Comparison of ENCODE assay signal across 17 cellular contexts in the genomic region with DNA sequence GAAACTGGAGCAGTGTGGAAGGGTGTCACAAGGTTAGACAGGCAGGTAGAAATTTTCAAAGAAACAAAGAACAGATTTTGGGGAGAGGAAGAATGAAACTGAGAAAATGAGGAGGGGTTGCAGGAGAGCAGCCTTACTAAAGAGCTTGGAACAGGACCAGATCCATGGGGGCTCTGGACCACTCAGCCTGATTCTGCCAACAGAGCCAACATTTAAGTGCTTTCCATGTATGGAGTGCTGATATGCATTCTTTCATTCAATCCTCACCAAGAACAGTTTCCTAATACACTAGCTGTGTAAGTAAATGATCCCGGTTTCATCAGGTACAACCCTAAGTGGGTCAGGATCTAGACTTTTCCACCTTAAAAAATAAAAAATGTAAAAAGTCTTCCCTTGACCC. TPM values are rescaled to one million over a fixed set of nuclear protein-coding genes. Genes with fewer than 3 reads are reported as not detected.
A peak's percentile ranks its signal among the peaks of the same experiment; 100 is the strongest.
DNase-seq lines count a peak whose midpoint lies in the region; ATAC-seq and TF ChIP-seq lines count a peak whose summit lies in the region.
"Had no signal": no experiment of that assay in that cellular context is flagged by ENCODE, and none has a peak within 500 bp of the region (broad histone marks: within the 10 kb centered on the region; RNA-seq: fewer than 3 reads in every experiment).

No MANE protein-coding gene starts in this region.

- no peaks in the 10 kb centered on the region for H3K27me3 ChIP-seq in SK-N-SH (ENCODE audit: insufficient read depth)
- H3K27me3 ChIP-seq: BE2C had no signal

- H3K27ac Mint-ChIP-seq in activated CD4-positive, alpha-beta T cell treated with anti-CD3 and anti-CD28 coated beads, Interleukin-2, amount 10 ng/mL, durations not matched to agents 24 days and 14 days = no peak overlapping the region
- H3K27ac Mint-ChIP-seq: CD4-positive, CD25-positive, alpha-beta regulatory T cell had no signal

- H3K9me3 ChIP-seq in SK-N-SH = no peaks in the 10 kb centered on the region
- H3K9me3 ChIP-seq: BE2C, HAP-1 had no signal

- no peak overlapping the region for H3K4me2 ChIP-seq in SK-N-SH

- DNase-seq in SK-N-SH (no peak), caudate nucleus (lab: John Stamatoyannopoulos, UW) (no peak), AG08396 (ENCODE audit: low spot score) (no peak)
- DNase-seq in activated CD4-positive, alpha-beta T cell treated with anti-CD3 and anti-CD28 coated beads, Interleukin-2, amount 10 ng/mL, durations not matched to agents 24 days and 14 days = no peak
- DNase-seq: 8988T; BE2C; CD4-positive, CD25-positive, alpha-beta regulatory T cell; CD8-positive, alpha-beta memory T cell; COR-L47; DMS153; DND-41; KG1 had no signal

- H3K36me3 ChIP-seq in SK-N-SH (replicated peaks in 1 of 2; ENCODE audit: control insufficient read depth in 1 of 2, insufficient read depth in 2 of 2, low read length in 1 of 2) = peaks cover 16 to 21% of the 10 kb centered on the region in 2 experiments
- H3K36me3 ChIP-seq: BE2C, HAP-1 had no signal

- TF ChIP-seq CTCF in SK-N-SH (IDR thresholded peaks at IDR 0.05) = no peak

- intact Hi-C loops in activated CD4-positive, alpha-beta T cell treated with anti-CD3 and anti-CD28 coated beads, Interleukin-2, amount 10 ng/mL, durations not matched to agents 24 days and 14 days (cut with micrococcal nuclease) = no loop called here

- H3K4me3 ChIP-seq in SK-N-SH (ENCODE audit: low read depth in 2 of 2, low read length in 1 of 2) = no peak overlapping the region
- H3K4me3 ChIP-seq: GM23248, HAP-1 had no signal

- H3K36me3 Mint-ChIP-seq in activated CD4-positive, alpha-beta T cell treated with anti-CD3 and anti-CD28 coated beads, Interleukin-2, amount 10 ng/mL, durations not matched to agents 24 days and 14 days (ENCODE audit: low read depth) = peaks cover 27% of the 10 kb centered on the region

- H3K27ac ChIP-seq in SK-N-SH (ENCODE audit: low read depth in 2 of 2, low read length in 1 of 2) (no peak overlapping the region), caudate nucleus (ENCODE audit: low read depth, low read length) (peak overlapping the region; percentile 42)
- H3K27ac ChIP-seq: GM23248 had no signal

- H3K9me2 ChIP-seq in SK-N-SH = no peaks in the 10 kb centered on the region

- no peaks in the 10 kb centered on the region for H3F3A ChIP-seq in SK-N-SH (replicated peaks; ENCODE audit: insufficient read depth)

- no peaks in the 10 kb centered on the region for H3K27me3 Mint-ChIP-seq in activated CD4-positive, alpha-beta T cell treated with anti-CD3 and anti-CD28 coated beads, Interleukin-2, amount 10 ng/mL, durations not matched to agents 24 days and 14 days
- H3K27me3 Mint-ChIP-seq: CD4-positive, CD25-positive, alpha-beta regulatory T cell; CD8-positive, alpha-beta memory T cell had no signal

- H4K20me1 ChIP-seq in SK-N-SH (ENCODE audit: insufficient read depth) = no peaks in the 10 kb centered on the region

- peaks cover 1% of the 10 kb centered on the region for H3K4me1 Mint-ChIP-seq in activated CD4-positive, alpha-beta T cell treated with anti-CD3 and anti-CD28 coated beads, Interleukin-2, amount 10 ng/mL, durations not matched to agents 24 days and 14 days

- no peaks in the 10 kb centered on the region; a peak in 1 of 4 replicates for H3K4me1 ChIP-seq in SK-N-SH (ENCODE audit: control insufficient read depth in 1 of 2, insufficient read depth in 2 of 2, low read depth in 1 of 2, low read length in 1 of 2)
- H3K4me1 ChIP-seq: BE2C had no signal

- no peak overlapping the region for H3K9ac ChIP-seq in SK-N-SH
- H3K9ac ChIP-seq: GM23248 had no signal

- TF ChIP-seq RAD21 in SK-N-SH (IDR thresholded peaks at IDR 0.05; ENCODE audit: low read length) (no peak), Ishikawa (IDR thresholded peaks at IDR 0.05; ENCODE audit: low read depth) (no peak)

- POLR2A ChIA-PET in SK-N-SH (lab: Yijun Ruan, JAX) = no interaction called here

- H3K79me2 ChIP-seq in SK-N-SH (ENCODE audit: insufficient read depth) = peaks cover 11% of the 10 kb centered on the region

- CTCF ChIA-PET in SK-N-SH (lab: Yijun Ruan, JAX) = interaction anchor here (1.0 to 2.2 kb wide), 6 partner anchors 10 to 249 kb away, joined by 3 to 8 read pairs (median 3); no protein-coding TSS in a partner anchor

- H3K9me3 Mint-ChIP-seq in activated CD4-positive, alpha-beta T cell treated with anti-CD3 and anti-CD28 coated beads, Interleukin-2, amount 10 ng/mL, durations not matched to agents 24 days and 14 days = no peaks in the 10 kb centered on the region
- H3K9me3 Mint-ChIP-seq: CD8-positive, alpha-beta memory T cell had no signal

- no peak for TF ChIP-seq EP300 in SK-N-SH (IDR thresholded peaks at IDR 0.05; ENCODE audit: borderline replicate concordance in 1 of 2, low read depth in 1 of 2, low read length in 1 of 2)
- no peak for TF ChIP-seq EP300 in Ishikawa (IDR thresholded peaks at IDR 0.05; ENCODE audit: borderline replicate concordance)

- ATAC-seq in SK-N-SH treated with all-trans-retinoic acid at 6 μM for 48 hours = no peak
- no peak for ATAC-seq in GM21423 (IDR thresholded peaks at IDR 0.05; ENCODE audit: unreplicated experiment)

- no peak overlapping the region for H2AFZ ChIP-seq in SK-N-SH (ENCODE audit: low read depth)
- H2AFZ ChIP-seq: GM23248 had no signal

- H3K4me3 Mint-ChIP-seq in activated CD4-positive, alpha-beta T cell treated with anti-CD3 and anti-CD28 coated beads, Interleukin-2, amount 10 ng/mL, durations not matched to agents 24 days and 14 days = no peak overlapping the region
- H3K4me3 Mint-ChIP-seq: CD4-positive, CD25-positive, alpha-beta regulatory T cell; CD8-positive, alpha-beta memory T cell had no signal

- 100% methylated on average over 1 of the region's 1 CpG for WGBS in SK-N-SH (ENCODE audit: low lambda C conversion rate)

TF ChIP-seq in SK-N-SH treated with all-trans-retinoic acid at 6 μM for 48 hours, 23 proteins besides CTCF, POLR2A, EP300 and RAD21:
- TF ChIP-seq PPARA (CRISPR knock-in tag; IDR thresholded peaks at IDR 0.05; ENCODE audit: borderline replicate concordance) (no peak), BACH2 (CRISPR knock-in tag; IDR thresholded peaks at IDR 0.05; ENCODE audit: borderline replicate concordance) (no peak), OSR1 (CRISPR knock-in tag; IDR thresholded peaks at IDR 0.05) (no peak), ZNF565 (CRISPR knock-in tag; conservative IDR thresholded peaks at IDR 0.05; ENCODE audit: low read depth) (no peak), ZC3H10 (CRISPR knock-in tag; IDR thresholded peaks at IDR 0.05) (no peak), GLIS3 (CRISPR knock-in tag; IDR thresholded peaks at IDR 0.05) (no peak), ISL1 (CRISPR knock-in tag; IDR thresholded peaks at IDR 0.05) (no peak), ZNF70 (CRISPR knock-in tag; IDR thresholded peaks at IDR 0.05) (no peak), RARB (CRISPR knock-in tag; IDR thresholded peaks at IDR 0.05) (no peak), ZFP30 (CRISPR knock-in tag; IDR thresholded peaks at IDR 0.05) (no peak), ZNF8 (CRISPR knock-in tag; IDR thresholded peaks at IDR 0.05) (no peak), CSDC2 (CRISPR knock-in tag; IDR thresholded peaks at IDR 0.05) (no peak)

TF ChIP-seq in Ishikawa, 13 proteins besides CTCF, POLR2A, EP300 and RAD21:
- TF ChIP-seq CEBPB (IDR thresholded peaks at IDR 0.05) (no peak), REST (IDR thresholded peaks at IDR 0.05; ENCODE audit: low read depth) (peak; percentile 35; the same call in 1 of the 2 replicates), TAF1 (IDR thresholded peaks at IDR 0.05; ENCODE audit: low read depth) (no peak)
- TF ChIP-seq, protein P1, sequence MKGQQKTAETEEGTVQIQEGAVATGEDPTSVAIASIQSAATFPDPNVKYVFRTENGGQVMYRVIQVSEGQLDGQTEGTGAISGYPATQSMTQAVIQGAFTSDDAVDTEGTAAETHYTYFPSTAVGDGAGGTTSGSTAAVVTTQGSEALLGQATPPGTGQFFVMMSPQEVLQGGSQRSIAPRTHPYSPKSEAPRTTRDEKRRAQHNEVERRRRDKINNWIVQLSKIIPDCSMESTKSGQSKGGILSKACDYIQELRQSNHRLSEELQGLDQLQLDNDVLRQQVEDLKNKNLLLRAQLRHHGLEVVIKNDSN (IDR thresholded peaks at IDR 0.05) = no peak

RNA-seq across cellular contexts. Expression of gene LPGAT1, which starts 16.2 kb away (rescaled TPM):
- polyA plus RNA-seq in SK-N-SH (2012; rRNA removed) = 4.8 and 6.3 TPM in 2 replicates
- 8.8 and 9.2 TPM in 2 replicates for polyA plus RNA-seq in SK-N-SH (2012; cell fraction: cytosol; rRNA removed)
- polyA plus RNA-seq in SK-N-SH (2012; cell fraction: nucleus; rRNA removed) = 2.3 and 4.9 TPM in 2 replicates
- total RNA-seq in activated CD4-positive, alpha-beta T cell treated with anti-CD3 and anti-CD28 coated beads, Interleukin-2, amount 10 ng/mL, durations not matched to agents 24 days and 14 days = 35.6 and 42.1 TPM in 2 replicates
